30 cellular contexts compared by ENCODE assay signal in genomic region chr2:58512878-58513277, GRCh38.
DNase-seq lines count a peak whose midpoint lies in the region; ATAC-seq and TF ChIP-seq lines count a peak whose summit lies in the region.
"Had no signal": no experiment of that assay in that cellular context is flagged by ENCODE, and none has a peak within 500 bp of the region (broad histone marks: within the 10 kb centered on the region; RNA-seq: fewer than 3 reads in every experiment).

No MANE protein-coding gene starts in this region.

- TF ChIP-seq CTCF in HEK293 (tag by site-specific recombination; IDR thresholded peaks at IDR 0.05), result no peak
- TF ChIP-seq CTCF in endodermal cell (conservative IDR thresholded peaks at IDR 0.05), result no peak
- no peak for TF ChIP-seq CTCF in heart left ventricle (IDR thresholded peaks at IDR 0.05)

- H3K27me3 ChIP-seq in endodermal cell (ENCODE audit: control insufficient read depth, insufficient read depth, low read length, poor library complexity, severe bottlenecking), result no peaks in the 10 kb centered on the region
- H3K27me3 ChIP-seq in heart left ventricle, result no peaks in the 10 kb centered on the region
- no peaks in the 10 kb centered on the region for H3K27me3 ChIP-seq in naive thymus-derived CD4-positive, alpha-beta T cell (ENCODE audit: control insufficient read depth in 2 of 2, insufficient read depth in 2 of 2, low read length in 2 of 2)
- H3K27me3 ChIP-seq: BLaER1 treated with 17β-estradiol and CSF1 and Interleukin-3, amounts not matched to agents 10 nM and 100 nM; left lung; ovary; Peyer's patch had no signal

- H3K4me1 ChIP-seq in HEK293 (ENCODE audit: control insufficient read depth, insufficient read depth, low read length) (no peaks in the 10 kb centered on the region), endodermal cell (ENCODE audit: control insufficient read depth, insufficient read depth, low read length) (no peaks in the 10 kb centered on the region), heart left ventricle (no peaks in the 10 kb centered on the region)
- no peaks in the 10 kb centered on the region for H3K4me1 ChIP-seq in naive thymus-derived CD4-positive, alpha-beta T cell (ENCODE audit: control insufficient read depth in 2 of 2, insufficient read depth in 2 of 2, low read length in 2 of 2)
- H3K4me1 ChIP-seq: Caco-2, left lung, Peyer's patch had no signal

- ATAC-seq in heart left ventricle (no peak), HG03135 (IDR thresholded peaks at IDR 0.05; ENCODE audit: unreplicated experiment) (no peak)
- ATAC-seq in naive thymus-derived CD4-positive, alpha-beta T cell, result no peak
- ATAC-seq: activated naive CD8-positive, alpha-beta T cell treated with anti-CD3 and anti-CD28 coated beads, Interleukin-2, amount 50 U/mL, for 24 hours; activated T-cell treated with anti-CD3 and anti-CD28 coated beads, Interleukin-2, amount 50 U/mL, for 72 hours; K562; left lung had no signal

- DNase-seq in NCI-H2029 treated with DMSO at 0.1 percent for 48 hours (lab: John Stamatoyannopoulos, UW) (peak; percentile 42), NCI-H524 treated with DMSO at 0.1 percent for 48 hours (lab: John Stamatoyannopoulos, UW) (peak; percentile 10), endodermal cell (no peak), heart left ventricle (no peak)
- DNase-seq in naive thymus-derived CD4-positive, alpha-beta T cell, result no peak
- DNase-seq: activated CD4-positive, alpha-beta memory T cell treated with anti-CD3 and anti-CD28 coated beads for 36 hours; activated CD4-positive, alpha-beta T cell treated with anti-CD3 and anti-CD28 coated beads for 1 hour; activated naive CD4-positive, alpha-beta T cell; activated naive CD8-positive, alpha-beta T cell treated with anti-CD3 and anti-CD28 coated beads, Interleukin-2, amount 50 U/mL, for 24 hours; activated T-cell treated with anti-CD3 and anti-CD28 coated beads, Interleukin-2, amount 50 U/mL, for 72 hours; Caco-2; cortex of kidney; DMS79; effector memory CD4-positive, alpha-beta T cell; erythroblast; islet precursor cell; left lung; NCI-H1092; NCI-H446; ovary; Peyer's patch; SHP77; stimulated activated naive CD4-positive, alpha-beta T cell had no signal

- 84 to 91% methylated on average over 1 of the region's 1 CpG for WGBS in endodermal cell (ENCODE audit: insufficient coverage in 1 of 2, insufficient read length in 1 of 2), 2 experiments
- WGBS in heart left ventricle, 4 donors, result 79 to 95% (median 87%) methylated on average over 1 of the region's 1 CpG

- peak overlapping the region; percentile 14 for H3K27ac Mint-ChIP-seq in endodermal cell
- no peak overlapping the region for H3K27ac Mint-ChIP-seq in naive thymus-derived CD4-positive, alpha-beta T cell
- H3K27ac Mint-ChIP-seq: activated CD4-positive, alpha-beta memory T cell treated with anti-CD3 and anti-CD28 coated beads for 36 hours; activated naive CD8-positive, alpha-beta T cell treated with anti-CD3 and anti-CD28 coated beads, Interleukin-2, amount 50 U/mL, for 24 hours; activated T-cell treated with anti-CD3 and anti-CD28 coated beads, Interleukin-2, amount 50 U/mL, for 72 hours; memory B cell; type B pancreatic cell had no signal

- H3K4me3 ChIP-seq in HEK293 (ENCODE audit: low read depth, low read length), result no peak overlapping the region
- no peak overlapping the region for H3K4me3 ChIP-seq in endodermal cell (ENCODE audit: low read length)
- no peak overlapping the region for H3K4me3 ChIP-seq in heart left ventricle
- no peak overlapping the region for H3K4me3 ChIP-seq in naive thymus-derived CD4-positive, alpha-beta T cell (ENCODE audit: low read length)
- H3K4me3 ChIP-seq: BLaER1 treated with 17β-estradiol and CSF1 and Interleukin-3, amounts not matched to agents 10 nM and 100 nM; K562; left lung; ovary; Peyer's patch had no signal

- H3K9me3 ChIP-seq in HEK293 (ENCODE audit: control insufficient read depth, insufficient read depth, low read depth, low read length), result no peaks in the 10 kb centered on the region
- H3K9me3 ChIP-seq in endodermal cell (ENCODE audit: control insufficient read depth, low read length), result no peaks in the 10 kb centered on the region
- no peaks in the 10 kb centered on the region for H3K9me3 ChIP-seq in heart left ventricle
- no peaks in the 10 kb centered on the region for H3K9me3 ChIP-seq in naive thymus-derived CD4-positive, alpha-beta T cell (ENCODE audit: control insufficient read depth in 2 of 3, low read length in 3 of 3)
- H3K9me3 ChIP-seq: BLaER1 treated with 17β-estradiol and CSF1 and Interleukin-3, amounts not matched to agents 10 nM and 100 nM; Caco-2; left lung; ovary; Peyer's patch had no signal

- H3K27me3 Mint-ChIP-seq in endodermal cell (ENCODE audit: insufficient read depth), result no peaks in the 10 kb centered on the region
- H3K27me3 Mint-ChIP-seq in naive thymus-derived CD4-positive, alpha-beta T cell, result peaks cover 0 to 4% (median 0%) of the 10 kb centered on the region in 5 donors
- H3K27me3 Mint-ChIP-seq: activated naive CD8-positive, alpha-beta T cell treated with anti-CD3 and anti-CD28 coated beads, Interleukin-2, amount 50 U/mL, for 24 hours; type B pancreatic cell had no signal

- no peak overlapping the region for H3K27ac ChIP-seq in HEK293 (ENCODE audit: extremely low read depth, low read depth, low read length)
- H3K27ac ChIP-seq in endodermal cell (ENCODE audit: low read depth, low read length), result no peak overlapping the region
- no peak overlapping the region for H3K27ac ChIP-seq in heart left ventricle
- H3K27ac ChIP-seq in naive thymus-derived CD4-positive, alpha-beta T cell (ENCODE audit: low read depth, low read length), result no peak overlapping the region
- H3K27ac ChIP-seq: BLaER1 treated with 17β-estradiol and CSF1 and Interleukin-3, amounts not matched to agents 10 nM and 100 nM; left lung; ovary; Peyer's patch had no signal

- H3K9me3 Mint-ChIP-seq in endodermal cell, result no peaks in the 10 kb centered on the region
- peaks cover 0 to 1% (median 0%) of the 10 kb centered on the region in 11 donors for H3K9me3 Mint-ChIP-seq in naive thymus-derived CD4-positive, alpha-beta T cell
- H3K9me3 Mint-ChIP-seq: activated CD4-positive, alpha-beta memory T cell treated with anti-CD3 and anti-CD28 coated beads for 36 hours; activated naive CD8-positive, alpha-beta T cell treated with anti-CD3 and anti-CD28 coated beads, Interleukin-2, amount 50 U/mL, for 24 hours; activated T-cell treated with anti-CD3 and anti-CD28 coated beads, Interleukin-2, amount 50 U/mL, for 72 hours; memory B cell; neural crest cell; type B pancreatic cell had no signal

- CTCF ChIA-PET in HEK293 (lab: Yijun Ruan, JAX), result no interaction called here
- CTCF ChIA-PET in naive thymus-derived CD4-positive, alpha-beta T cell (lab: Charles Lee), result no interaction called here

- H3K4me1 Mint-ChIP-seq in endodermal cell, result peaks cover 9% of the 10 kb centered on the region
- H3K4me1 Mint-ChIP-seq in naive thymus-derived CD4-positive, alpha-beta T cell, result no peaks in the 10 kb centered on the region
- H3K4me1 Mint-ChIP-seq: activated naive CD8-positive, alpha-beta T cell treated with anti-CD3 and anti-CD28 coated beads, Interleukin-2, amount 50 U/mL, for 24 hours; memory B cell had no signal

- H3K36me3 Mint-ChIP-seq in endodermal cell (ENCODE audit: low read depth), result no peaks in the 10 kb centered on the region
- H3K36me3 Mint-ChIP-seq in naive thymus-derived CD4-positive, alpha-beta T cell, result no peaks in the 10 kb centered on the region
- H3K36me3 Mint-ChIP-seq: activated CD4-positive, alpha-beta memory T cell treated with anti-CD3 and anti-CD28 coated beads for 36 hours; memory B cell; type B pancreatic cell had no signal

- intact Hi-C loops in heart left ventricle (cut with DNase I), result loop anchor here in 1 of 10 donors (10.0 kb wide), 1 partner anchor 108 kb away; no protein-coding TSS in a partner anchor
- intact Hi-C loops in naive thymus-derived CD4-positive, alpha-beta T cell (cut with micrococcal nuclease), result no loop called here

- no peak overlapping the region for H3K9ac ChIP-seq in endodermal cell (ENCODE audit: extremely low read depth, low read length, poor library complexity, severe bottlenecking)
- H3K9ac ChIP-seq: BLaER1 treated with 17β-estradiol and CSF1 and Interleukin-3, amounts not matched to agents 10 nM and 100 nM had no signal

- POLR2A ChIA-PET in HEK293 (lab: Yijun Ruan, JAX), result no interaction called here
- POLR2A ChIA-PET in naive thymus-derived CD4-positive, alpha-beta T cell (lab: Charles Lee), result no interaction called here

- TF ChIP-seq POLR2A in heart left ventricle (IDR thresholded peaks at IDR 0.05), result no peak

- H3K36me3 ChIP-seq in HEK293 (ENCODE audit: control insufficient read depth in 2 of 2, insufficient read depth in 1 of 2, low read length in 2 of 2) (no peaks in the 10 kb centered on the region), endodermal cell (ENCODE audit: control insufficient read depth, insufficient read depth, low read length) (no peaks in the 10 kb centered on the region), heart left ventricle (no peaks in the 10 kb centered on the region)
- H3K36me3 ChIP-seq in naive thymus-derived CD4-positive, alpha-beta T cell (ENCODE audit: control insufficient read depth in 2 of 3, insufficient read depth in 3 of 3, low read length in 3 of 3), result no peaks in the 10 kb centered on the region
- H3K36me3 ChIP-seq: BLaER1 treated with 17β-estradiol and CSF1 and Interleukin-3, amounts not matched to agents 10 nM and 100 nM; left lung; ovary; Peyer's patch had no signal

- no peak overlapping the region for H3K4me3 Mint-ChIP-seq in endodermal cell
- no peak overlapping the region for H3K4me3 Mint-ChIP-seq in naive thymus-derived CD4-positive, alpha-beta T cell
- H3K4me3 Mint-ChIP-seq: activated CD4-positive, alpha-beta memory T cell treated with anti-CD3 and anti-CD28 coated beads for 36 hours; activated naive CD8-positive, alpha-beta T cell treated with anti-CD3 and anti-CD28 coated beads, Interleukin-2, amount 50 U/mL, for 24 hours; activated T-cell treated with anti-CD3 and anti-CD28 coated beads, Interleukin-2, amount 50 U/mL, for 72 hours; memory B cell; neural crest cell; type B pancreatic cell had no signal

TF ChIP-seq in HEK293, 187 proteins besides CTCF, POLR2A, EP300 and RAD21 (continues in another document):
- no peak for TF ChIP-seq ZNF362 (tag by site-specific recombination; IDR thresholded peaks at IDR 0.05)

Comparison
In these comparisons a context has a peak if more than half of its experiments do, and no peak if none do; other contexts are left out.
1. DNase-seq: peak in NCI-H2029 treated with DMSO at 0.1 percent for 48 hours (single experiment) and NCI-H524 treated with DMSO at 0.1 percent for 48 hours (single experiment); none in endodermal cell (single experiment), heart left ventricle (0 of 5) and naive thymus-derived CD4-positive, alpha-beta T cell (0 of 9).